In the genomic region with DNA sequence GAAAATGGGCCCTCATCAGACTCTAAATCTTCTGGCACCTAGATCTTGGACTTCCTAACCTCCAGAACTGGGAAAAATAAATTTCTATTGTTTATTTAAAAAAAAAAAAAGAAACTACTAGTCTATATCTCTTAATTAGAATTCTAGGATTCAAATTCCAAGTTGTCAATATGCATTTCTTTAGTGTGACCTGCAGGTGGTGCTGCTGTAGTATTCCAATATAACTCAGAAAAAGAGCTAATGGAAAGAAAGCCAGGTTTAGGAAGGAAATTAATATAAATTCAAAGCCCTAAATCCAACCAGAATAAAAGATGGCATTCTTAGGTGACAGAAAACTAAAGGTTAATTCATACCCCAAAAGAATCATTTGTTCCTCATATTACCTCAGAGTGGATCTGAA, we compare ENCODE assay signal across 11 cellular contexts.
DNase-seq lines count a peak whose midpoint lies in the region; ATAC-seq, FAIRE-seq and TF ChIP-seq lines count a peak whose summit lies in the region.
"Had no signal": no experiment of that assay in that cellular context is flagged by ENCODE, and none has a peak within 500 bp of the region (broad histone marks: within the 10 kb centered on the region; RNA-seq: fewer than 3 reads in every experiment).

No MANE protein-coding gene starts in this region.

- H3K4me3 ChIP-seq in adipocyte (ENCODE audit: low read length) (no peak overlapping the region), kidney (ENCODE audit: low read length in 2 of 2) (no peak overlapping the region), spleen (no peak overlapping the region)
- H3K4me3 ChIP-seq: prostate gland had no signal

- TF ChIP-seq RAD21 in Ishikawa (IDR thresholded peaks at IDR 0.05; ENCODE audit: low read depth): peak; percentile 29; the same call in 1 of the 2 replicates

- H3K27ac ChIP-seq in kidney (ENCODE audit: low read depth in 2 of 2, low read length in 2 of 2) (no peak overlapping the region), spleen (no peak overlapping the region)
- H3K27ac ChIP-seq: prostate gland had no signal

- H3K27me3 ChIP-seq in adipocyte (replicated peaks; ENCODE audit: control insufficient read depth, insufficient read depth, low read length) (peaks cover 30% of the 10 kb centered on the region), spleen (replicated peaks in 1 of 7) (no peaks in the 10 kb centered on the region)

- peak; percentile 0 for DNase-seq in COLO668 (lab: John Stamatoyannopoulos, UW; ENCODE audit: unreplicated experiment)
- peak; percentile 34 for DNase-seq in adipocyte (ENCODE audit: low read depth)
- no peak for DNase-seq in kidney
- no peak for DNase-seq in mucosa of gallbladder (ENCODE audit: low spot score)
- DNase-seq in GOT3 (lab: John Stamatoyannopoulos, UW): no peak
- DNase-seq in spleen: no peak
- DNase-seq: stimulated activated naive B cell treated with anti-CD40 and anti-IgM and Interleukin-4, amounts not matched to agents 10 μg/mL and 1 μg/mL and 100 μg/mL, for 72 hours had no signal

- ATAC-seq in HG02571 (IDR thresholded peaks at IDR 0.05; ENCODE audit: unreplicated experiment): no peak
- ATAC-seq: stimulated activated naive B cell treated with anti-CD40 and anti-IgM and Interleukin-4, amounts not matched to agents 10 μg/mL and 1 μg/mL and 100 μg/mL, for 72 hours had no signal

- no peak for TF ChIP-seq EP300 in Ishikawa (IDR thresholded peaks at IDR 0.05; ENCODE audit: borderline replicate concordance)

- no peaks in the 10 kb centered on the region for H3K36me3 ChIP-seq in adipocyte (ENCODE audit: control insufficient read depth, insufficient read depth, low read length, severe bottlenecking)
- no peaks in the 10 kb centered on the region for H3K36me3 ChIP-seq in kidney (ENCODE audit: control insufficient read depth in 1 of 2, insufficient read depth in 2 of 2, low read length in 2 of 2)
- no peaks in the 10 kb centered on the region for H3K36me3 ChIP-seq in spleen
- H3K36me3 ChIP-seq: prostate gland had no signal

- peaks cover 4% of the 10 kb centered on the region for H3K9me3 ChIP-seq in adipocyte (ENCODE audit: control insufficient read depth, low read length)
- H3K9me3 ChIP-seq in kidney (ENCODE audit: control insufficient read depth in 1 of 2, low read length in 2 of 2): no peaks in the 10 kb centered on the region
- H3K9me3 ChIP-seq in spleen: peaks cover 0 to 5% (median 0%) of the 10 kb centered on the region in 8 donors
- H3K9me3 ChIP-seq: prostate gland had no signal

- TF ChIP-seq CTCF in kidney (IDR thresholded peaks at IDR 0.05; ENCODE audit: borderline replicate concordance, extremely low read depth, insufficient read depth): peak; percentile 25
- TF ChIP-seq CTCF in spleen (IDR thresholded peaks at IDR 0.05 in 8 of 11, conservative IDR thresholded peaks at IDR 0.05 in 3 of 11): peak in 2 of 11 experiments; percentile 16 to 17

- no peak for TF ChIP-seq POLR2A in spleen (IDR thresholded peaks at IDR 0.05)

- intact Hi-C loops in kidney (cut with DNase I) (no loop called here), spleen (cut with DNase I; ENCODE audit: low total_unique reads) (no loop called here)

- H3K4me1 ChIP-seq in adipocyte (ENCODE audit: control insufficient read depth, insufficient read depth, low read length): no peaks in the 10 kb centered on the region
- no peaks in the 10 kb centered on the region for H3K4me1 ChIP-seq in kidney (ENCODE audit: control insufficient read depth in 1 of 2, insufficient read depth in 1 of 2, low read depth in 1 of 2, low read length in 2 of 2)
- no peaks in the 10 kb centered on the region for H3K4me1 ChIP-seq in spleen
- H3K4me1 ChIP-seq: prostate gland had no signal

- peak; percentile 57 for FAIRE-seq in kidney (lab: Jason Lieb, UNC)
- FAIRE-seq: GM18507 had no signal

- H3K9ac ChIP-seq in adipocyte (ENCODE audit: low read length): no peak overlapping the region
- no peak overlapping the region for H3K9ac ChIP-seq in kidney (ENCODE audit: low read length in 2 of 2)

TF ChIP-seq in Ishikawa, 13 proteins besides CTCF, POLR2A, EP300 and RAD21:
- TF ChIP-seq FOXM1 (IDR thresholded peaks at IDR 0.05; ENCODE audit: borderline replicate concordance, low read depth): no peak
- TF ChIP-seq TCF12 (IDR thresholded peaks at IDR 0.05; ENCODE audit: low read depth): no peak
- no peak for TF ChIP-seq TAF1 (IDR thresholded peaks at IDR 0.05; ENCODE audit: low read depth)

Comparison
In these comparisons a context has a peak if more than half of its experiments do, and no peak if none do; other contexts are left out.
1. DNase-seq: peak in COLO668 (single experiment) and adipocyte (single experiment); none in kidney (single experiment), mucosa of gallbladder (single experiment), GOT3 (single experiment) and spleen (single experiment).